In genomic region chr1:7610106-7610731, GRCh38 we compare ENCODE assay signal across 24 cellular contexts.
"Had no signal": no experiment of that assay in that cellular context is flagged by ENCODE, and none has a peak within 500 bp of the region (broad histone marks: within the 10 kb centered on the region; RNA-seq: fewer than 3 reads in every experiment).

No MANE protein-coding gene starts in this region.

- ATAC-seq: activated CD8-positive, alpha-beta T cell treated with anti-CD3 and anti-CD28 coated beads for 36 hours; activated T-helper 17 cell treated with anti-CD3 and anti-CD28 coated beads, Interleukin-2, amount 50 U/mL, for 72 hours; left lung; stimulated activated naive CD8-positive, alpha-beta T cell treated with anti-CD3 and anti-CD28 coated beads, Interleukin-15, amount 100 ng/mL, for 72 hours had no signal

- H3K9me3 ChIP-seq: colonic mucosa, left lung, transverse colon, uterus had no signal

- H3K36me3 Mint-ChIP-seq: activated naive CD8-positive, alpha-beta T cell treated with anti-CD3 and anti-CD28 coated beads for 36 hours; brain; naive B cell had no signal

- FAIRE-seq: endometrium had no signal

- H3K4me1 ChIP-seq: colonic mucosa, left lung, suprapubic skin, transverse colon, uterus had no signal

- H3K36me3 ChIP-seq: colonic mucosa, left lung, suprapubic skin, transverse colon, uterus had no signal

- H3K27me3 ChIP-seq: colonic mucosa, transverse colon, uterus had no signal

- H3K27ac Mint-ChIP-seq: activated CD4-positive, alpha-beta T cell treated with anti-CD3 and anti-CD28 coated beads, Interleukin-2, amount 10 ng/mL, durations not matched to agents 24 days and 14 days; activated CD8-positive, alpha-beta T cell treated with anti-CD3 and anti-CD28 coated beads for 36 hours; activated naive CD8-positive, alpha-beta T cell treated with anti-CD3 and anti-CD28 coated beads for 36 hours; activated T-helper 17 cell treated with anti-CD3 and anti-CD28 coated beads, Interleukin-2, amount 50 U/mL, for 72 hours; stimulated activated naive CD8-positive, alpha-beta T cell treated with anti-CD3 and anti-CD28 coated beads, Interleukin-15, amount 100 ng/mL, for 72 hours; T-helper 1 cell treated with Interleukin-12 subunit alpha and Interleukin-12 subunit beta and Interleukin-4 antibody, amounts not matched to agents 30 μg/mL and 1 μg/mL, for 36 hours had no signal

- H3K4me3 Mint-ChIP-seq: activated CD4-positive, alpha-beta T cell treated with anti-CD3 and anti-CD28 coated beads, Interleukin-2, amount 10 ng/mL, durations not matched to agents 24 days and 14 days; activated CD8-positive, alpha-beta T cell treated with anti-CD3 and anti-CD28 coated beads for 36 hours; activated naive CD8-positive, alpha-beta T cell treated with anti-CD3 and anti-CD28 coated beads for 36 hours; activated T-helper 17 cell treated with anti-CD3 and anti-CD28 coated beads, Interleukin-2, amount 50 U/mL, for 72 hours; brain; central memory CD8-positive, alpha-beta T cell; naive B cell; stimulated activated naive CD8-positive, alpha-beta T cell treated with anti-CD3 and anti-CD28 coated beads, Interleukin-15, amount 100 ng/mL, for 72 hours; T-helper 1 cell treated with Interleukin-12 subunit alpha and Interleukin-12 subunit beta and Interleukin-4 antibody, amounts not matched to agents 30 μg/mL and 1 μg/mL, for 36 hours had no signal

- H3K4me3 ChIP-seq: colonic mucosa, left lung, suprapubic skin, transverse colon, uterus had no signal

- DNase-seq: activated CD4-positive, alpha-beta T cell treated with anti-CD3 and anti-CD28 coated beads, Interleukin-2, amount 10 ng/mL, durations not matched to agents 24 days and 14 days; activated CD8-positive, alpha-beta T cell treated with anti-CD3 and anti-CD28 coated beads for 36 hours; activated naive CD4-positive, alpha-beta T cell; activated naive CD8-positive, alpha-beta T cell treated with anti-CD3 and anti-CD28 coated beads for 36 hours; activated T-cell treated with anti-CD3 and anti-CD28 coated beads, Interleukin-2, amount 50 U/mL, for 1 hour; amniotic stem cell; colonic mucosa; erythroblast; foreskin melanocyte; mammary epithelial cell; naive B cell; nucleus accumbens; retina; stimulated activated CD4-positive, alpha-beta T cell treated with anti-CD3 and anti-CD28 coated beads, Interleukin-2, amount 100 ng/mL, for 48 hours; stimulated activated naive CD8-positive, alpha-beta T cell treated with anti-CD3 and anti-CD28 coated beads, Interleukin-15, amount 100 ng/mL, for 72 hours; transverse colon; uterus had no signal

- H3K9me3 Mint-ChIP-seq: activated CD4-positive, alpha-beta T cell treated with anti-CD3 and anti-CD28 coated beads, Interleukin-2, amount 10 ng/mL, durations not matched to agents 24 days and 14 days; activated CD8-positive, alpha-beta T cell treated with anti-CD3 and anti-CD28 coated beads for 36 hours; activated naive CD8-positive, alpha-beta T cell treated with anti-CD3 and anti-CD28 coated beads for 36 hours; activated T-helper 17 cell treated with anti-CD3 and anti-CD28 coated beads, Interleukin-2, amount 50 U/mL, for 72 hours; central memory CD8-positive, alpha-beta T cell; stimulated activated naive CD8-positive, alpha-beta T cell treated with anti-CD3 and anti-CD28 coated beads, Interleukin-15, amount 100 ng/mL, for 72 hours; T-helper 1 cell treated with Interleukin-12 subunit alpha and Interleukin-12 subunit beta and Interleukin-4 antibody, amounts not matched to agents 30 μg/mL and 1 μg/mL, for 36 hours had no signal

- H3K4me1 Mint-ChIP-seq: activated CD4-positive, alpha-beta T cell treated with anti-CD3 and anti-CD28 coated beads, Interleukin-2, amount 10 ng/mL, durations not matched to agents 24 days and 14 days; activated naive CD8-positive, alpha-beta T cell treated with anti-CD3 and anti-CD28 coated beads for 36 hours; activated T-helper 17 cell treated with anti-CD3 and anti-CD28 coated beads, Interleukin-2, amount 50 U/mL, for 72 hours; central memory CD8-positive, alpha-beta T cell; naive B cell; stimulated activated naive CD8-positive, alpha-beta T cell treated with anti-CD3 and anti-CD28 coated beads, Interleukin-15, amount 100 ng/mL, for 72 hours had no signal

- H3K27ac ChIP-seq: colonic mucosa, left lung, suprapubic skin, transverse colon, uterus had no signal

- H3K27me3 Mint-ChIP-seq: activated CD4-positive, alpha-beta T cell treated with anti-CD3 and anti-CD28 coated beads, Interleukin-2, amount 10 ng/mL, durations not matched to agents 24 days and 14 days; activated CD8-positive, alpha-beta T cell treated with anti-CD3 and anti-CD28 coated beads for 36 hours had no signal
